In the genomic region with DNA sequence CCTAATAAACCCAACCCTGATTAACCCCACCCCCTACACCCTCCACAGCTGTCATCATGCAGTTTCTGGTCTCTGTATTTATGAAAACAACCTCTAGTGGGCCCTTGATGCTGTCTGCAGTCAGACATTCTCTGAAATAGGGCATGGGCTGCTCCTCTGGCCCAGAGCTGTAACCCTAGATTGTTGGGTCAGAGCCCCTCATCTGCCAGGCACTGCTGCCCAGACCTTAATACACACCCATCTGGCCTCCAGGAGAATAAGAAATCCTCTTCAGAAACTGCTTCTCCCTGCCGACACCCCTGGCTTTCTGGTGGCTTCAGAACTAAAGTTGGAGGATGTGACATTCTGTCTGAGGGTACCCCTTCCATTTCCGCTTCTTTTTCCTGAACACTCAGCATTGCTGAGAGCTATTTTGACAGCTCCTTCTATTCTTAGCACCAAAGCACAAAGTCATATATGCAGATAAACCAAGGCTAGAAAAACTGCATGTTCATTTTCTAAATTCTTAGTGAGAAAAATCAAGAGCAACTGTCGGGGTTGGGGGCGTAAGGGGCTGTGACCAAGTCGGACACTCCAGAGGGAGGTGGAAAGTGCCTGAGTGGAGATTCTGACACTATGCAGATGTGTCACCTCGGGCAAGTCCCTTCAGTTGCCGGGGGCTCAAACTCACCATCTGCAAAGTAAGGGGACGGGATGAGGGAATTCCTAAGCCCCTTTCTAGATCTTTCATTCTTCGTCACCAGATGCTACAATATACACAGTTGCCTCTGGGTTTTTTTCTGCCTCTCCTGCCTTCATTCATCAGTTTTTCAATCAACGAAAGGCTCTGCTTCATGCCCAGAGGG, we compare ENCODE assay signal across 9 cellular contexts. TPM values are rescaled to one million over a fixed set of nuclear protein-coding genes. Genes with fewer than 3 reads are reported as not detected.
DNase-seq lines count a peak whose midpoint lies in the region; ATAC-seq and TF ChIP-seq lines count a peak whose summit lies in the region.
"Had no signal": no experiment of that assay in that cellular context is flagged by ENCODE, and none has a peak within 500 bp of the region (broad histone marks: within the 10 kb centered on the region; RNA-seq: fewer than 3 reads in every experiment).

No MANE protein-coding gene starts in this region.

- no peak for TF ChIP-seq POLR2A in right lobe of liver (IDR thresholded peaks at IDR 0.05)

- H2AFZ ChIP-seq in PC-3 (ENCODE audit: low read length) = no peak overlapping the region

- intact Hi-C loops in CD8-positive, alpha-beta T cell (cut with DNase I, micrococcal nuclease) = loop anchor here (1.0 to 5.0 kb wide), 3 partner anchors 40 to 119 kb away; a partner anchor contains a TSS
- intact Hi-C loops in right lobe of liver (cut with DNase I) (loop anchor here in 1 of 2 donors (10.0 kb wide), 1 partner anchor 128 kb away; no protein-coding TSS in a partner anchor), PC-3 (cut with micrococcal nuclease) (loop anchor here (5.0 to 10.0 kb wide), 2 partner anchors 58 to 405 kb away; a partner anchor contains a TSS)

- BruUV-seq in PC-3 (replicated peaks; lab: Mats Ljungman, UMichigan) = no TSS peak

- H3K36me3 ChIP-seq in CD8-positive, alpha-beta T cell (ENCODE audit: insufficient read depth, low read length) = no peaks in the 10 kb centered on the region
- H3K36me3 ChIP-seq in right lobe of liver = no peaks in the 10 kb centered on the region
- H3K36me3 ChIP-seq in PC-3 (ENCODE audit: low read depth, low read length) = no peaks in the 10 kb centered on the region

- no peak overlapping the region for H3K9ac ChIP-seq in PC-3 (ENCODE audit: low read length)

- H3K9me3 ChIP-seq in CD8-positive, alpha-beta T cell (ENCODE audit: low read length) = no peaks in the 10 kb centered on the region
- H3K9me3 ChIP-seq in right lobe of liver = no peaks in the 10 kb centered on the region
- no peaks in the 10 kb centered on the region for H3K9me3 ChIP-seq in PC-3 (ENCODE audit: low read length)

- H3K9me3 Mint-ChIP-seq in CD8-positive, alpha-beta T cell = peaks cover 2% of the 10 kb centered on the region
- no peaks in the 10 kb centered on the region for H3K9me3 Mint-ChIP-seq in WTC11

- no peaks in the 10 kb centered on the region for H3F3A ChIP-seq in PC-3 (ENCODE audit: low read length, unreplicated experiment)

- peak overlapping the region; percentile 16 for H3K4me3 Mint-ChIP-seq in CD8-positive, alpha-beta T cell
- H3K4me3 Mint-ChIP-seq in WTC11 = no peak overlapping the region

- 51% methylated on average over 8 of the region's 10 CpGs for WGBS in right lobe of liver (ENCODE audit: insufficient coverage, low coverage, low lambda C conversion rate, missing lambda C conversion rate)

- H4K20me1 ChIP-seq in PC-3 (ENCODE audit: low read length) = no peaks in the 10 kb centered on the region

- no peaks in the 10 kb centered on the region for H3K27me3 Mint-ChIP-seq in CD8-positive, alpha-beta T cell (ENCODE audit: low read depth)
- no peaks in the 10 kb centered on the region for H3K27me3 Mint-ChIP-seq in WTC11 (ENCODE audit: low read depth)
- H3K27me3 Mint-ChIP-seq: naive B cell had no signal

- TF ChIP-seq CTCF in CD8-positive, alpha-beta T cell (IDR thresholded peaks at IDR 0.05) = no peak
- TF ChIP-seq CTCF in WTC11 (IDR thresholded peaks at IDR 0.05) (no peak), right lobe of liver (IDR thresholded peaks at IDR 0.05) (no peak), omental fat pad (IDR thresholded peaks at IDR 0.05) (no peak), PC-3 (conservative IDR thresholded peaks at IDR 0.05; ENCODE audit: low read depth, low read length) (no peak)

- no peak for DNase-seq in CD8-positive, alpha-beta T cell
- DNase-seq in WTC11 (ENCODE audit: low spot score) (no peak), right lobe of liver (no peak), dedifferentiated amniotic fluid mesenchymal stem cell (ENCODE audit: extremely low spot score) (no peak), omental fat pad (ENCODE audit: low spot score) (no peak), PC-3 (no peak), occipital lobe (lab: John Stamatoyannopoulos, UW) (no peak)
- DNase-seq: naive B cell had no signal

- no peaks in the 10 kb centered on the region for H3K27me3 ChIP-seq in CD8-positive, alpha-beta T cell (ENCODE audit: insufficient read depth, low read length)
- H3K27me3 ChIP-seq in right lobe of liver (no peaks in the 10 kb centered on the region), PC-3 (ENCODE audit: low read length) (no peaks in the 10 kb centered on the region)

- no peak overlapping the region for H3K27ac ChIP-seq in CD8-positive, alpha-beta T cell (ENCODE audit: low read depth, low read length)
- peak overlapping the region; percentile 10 to 82 (median 67) for H3K27ac ChIP-seq in right lobe of liver
- no peak overlapping the region for H3K27ac ChIP-seq in PC-3 (ENCODE audit: low read length)

- peak overlapping the region; percentile 23 for H3K27ac Mint-ChIP-seq in CD8-positive, alpha-beta T cell
- peak overlapping the region; percentile 80; the same call in 1 of the 2 replicates for H3K27ac Mint-ChIP-seq in WTC11

- peaks cover 10% of the 10 kb centered on the region for H3K36me3 Mint-ChIP-seq in CD8-positive, alpha-beta T cell
- H3K36me3 Mint-ChIP-seq in WTC11 = peaks cover 3% of the 10 kb centered on the region; the same call in 1 of the 2 replicates

- CTCF ChIA-PET in CD8-positive, alpha-beta T cell (lab: Charles Lee) = interaction anchor here (1.0 to 12.9 kb wide), 6 partner anchors 11 to 140 kb away, joined by 3 to 155 read pairs (median 7); a partner anchor contains a TSS
- CTCF ChIA-PET in WTC11 (lab: Charles Lee) = interaction anchor here (0.6 to 4.5 kb wide), 4 partner anchors 11 to 187 kb away, joined by 3 to 30 read pairs (median 4); no protein-coding TSS in a partner anchor
- CTCF ChIA-PET in PC-3 (lab: Charles Lee) = no interaction called here

- H3K4me2 ChIP-seq in PC-3 (ENCODE audit: low read length) = no peak overlapping the region

- no peak overlapping the region for H3K4me3 ChIP-seq in CD8-positive, alpha-beta T cell (ENCODE audit: low read depth, low read length)
- H3K4me3 ChIP-seq in right lobe of liver (no peak overlapping the region), PC-3 (ENCODE audit: low read length) (no peak overlapping the region)

- H3K4me1 ChIP-seq in CD8-positive, alpha-beta T cell (ENCODE audit: insufficient read depth, low read length) = peaks cover 13% of the 10 kb centered on the region
- peaks cover 0 to 24% (median 9%) of the 10 kb centered on the region in 4 donors for H3K4me1 ChIP-seq in right lobe of liver
- H3K4me1 ChIP-seq in PC-3 (ENCODE audit: insufficient read depth, low read length) = peaks cover 27% of the 10 kb centered on the region

- H3K9me2 ChIP-seq in PC-3 (replicated peaks; ENCODE audit: low read length) = no peaks in the 10 kb centered on the region

- POLR2A ChIA-PET in CD8-positive, alpha-beta T cell (lab: Charles Lee) = interaction anchor here (0.5 to 2.2 kb wide), 5 partner anchors 14 to 138 kb away, joined by 3 to 10 read pairs (median 3); a partner anchor contains a TSS
- POLR2A ChIA-PET in WTC11 (lab: Charles Lee) = no interaction called here
- POLR2A ChIA-PET in PC-3 (lab: Charles Lee; ENCODE audit: unreplicated experiment) = no interaction called here

- H3K4me1 Mint-ChIP-seq in CD8-positive, alpha-beta T cell (ENCODE audit: low read depth) = peaks cover 32% of the 10 kb centered on the region
- no peaks in the 10 kb centered on the region for H3K4me1 Mint-ChIP-seq in WTC11

- H3K79me2 ChIP-seq in PC-3 (ENCODE audit: low read length) = no peaks in the 10 kb centered on the region

- peak; percentile 63 for ATAC-seq in CD8-positive, alpha-beta T cell
- ATAC-seq in GM21786 (IDR thresholded peaks at IDR 0.05; ENCODE audit: unreplicated experiment) (peak; percentile 34), WTC11 (peak; percentile 51; the same call in 1 of the 2 replicates), right lobe of liver (peak in 2 of 4 donors; percentile 4 to 17), omental fat pad (ENCODE audit: low FRiP score) (no peak), PC-3 (no peak)

TF ChIP-seq in WTC11, 78 proteins besides CTCF, POLR2A, EP300 and RAD21 (continues in another document):
- no peak for TF ChIP-seq OVOL2 (CRISPR knock-in tag; IDR thresholded peaks at IDR 0.05; ENCODE audit: borderline replicate concordance)

RNA-seq across cellular contexts. Expression of a gene that starts 28.7 kb away (rescaled TPM):
- 100 to 1,000 TPM; 607 to 608 TPM for total RNA-seq in CD8-positive, alpha-beta T cell
- total RNA-seq in WTC11 (2021) (299 to 349 TPM (median 342 TPM) in 3 replicates), right lobe of liver (10 to 100 TPM; 33.5 to 57.4 (median 44.4) TPM), omental fat pad (100 to 1,000 TPM; 105 to 234 (median 129) TPM), PC-3 (2014; rRNA removed) (148 and 160 TPM in 2 replicates), occipital lobe (133 TPM)

RNA-seq across cellular contexts. Expression of a gene that starts 55.5 kb away (rescaled TPM):
- total RNA-seq in CD8-positive, alpha-beta T cell = 1 to 10 TPM; 2.3 TPM
- total RNA-seq in WTC11 (2021) (19.3 to 21.3 TPM (median 21.2 TPM) in 3 replicates), right lobe of liver (10 to 100 TPM in 1 of 6 experiments, 1 to 10 TPM in 5; 5.8 to 10.5 (median 7.3) TPM), omental fat pad (1 to 10 TPM; 4.1 to 6.6 (median 5.4) TPM), PC-3 (2014; rRNA removed) (13.7 and 23.8 TPM in 2 replicates), occipital lobe (13.4 TPM)

RNA-seq across cellular contexts. Expression of a gene that starts 56.6 kb away (rescaled TPM):
- total RNA-seq in CD8-positive, alpha-beta T cell = 1 to 10 TPM; 4.4 to 4.7 TPM
- total RNA-seq in WTC11 (2021) = 11.2 to 13.5 TPM (median 12.3 TPM) in 3 replicates
- total RNA-seq in right lobe of liver = 10 to 100 TPM; 26.2 to 47.9 (median 36.7) TPM
- total RNA-seq in omental fat pad = 10 to 100 TPM in 3 of 4 donors, 1 to 10 TPM in 1; 9.7 to 29.3 (median 25.7) TPM
- total RNA-seq in PC-3 (2014; rRNA removed) = 22.7 and 26.4 TPM in 2 replicates
- 3.6 TPM for total RNA-seq in occipital lobe

Comparison
In these comparisons a context has a peak if more than half of its experiments do, and no peak if none do; other contexts are left out.
1. ATAC-seq: peak in CD8-positive, alpha-beta T cell (single experiment), GM21786 (single experiment) and WTC11 (single experiment); none in omental fat pad (single experiment) and PC-3 (single experiment).
2. H3K27ac ChIP-seq: peak in right lobe of liver (3 of 3); none in CD8-positive, alpha-beta T cell (single experiment) and PC-3 (single experiment).